9 cellular contexts compared by ENCODE assay signal in the genomic region with DNA sequence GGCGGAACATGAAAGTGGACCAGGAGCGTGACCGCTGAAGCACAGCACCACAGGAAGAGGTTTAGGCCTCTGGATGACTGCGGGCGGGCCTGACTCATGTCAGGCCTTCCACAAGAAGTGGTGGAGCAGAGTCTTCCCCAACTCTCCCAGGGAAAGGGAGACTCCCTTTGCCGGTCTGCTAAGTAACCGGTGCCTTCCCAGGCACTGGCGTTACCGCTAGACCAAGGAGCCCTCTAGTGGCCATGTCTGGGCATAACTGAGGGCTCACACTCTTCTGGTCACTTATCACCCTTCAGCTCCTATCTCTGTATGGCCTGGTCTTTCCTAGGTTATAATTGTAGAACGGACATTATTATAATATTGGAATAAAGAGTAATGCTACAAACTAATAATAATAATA.
DNase-seq lines count a peak whose midpoint lies in the region; ATAC-seq, FAIRE-seq and TF ChIP-seq lines count a peak whose summit lies in the region.
"Had no signal": no experiment of that assay in that cellular context is flagged by ENCODE, and none has a peak within 500 bp of the region (broad histone marks: within the 10 kb centered on the region; RNA-seq: fewer than 3 reads in every experiment).

No MANE protein-coding gene starts in this region.

- H3K9me3 ChIP-seq in adipocyte (ENCODE audit: control insufficient read depth, low read length), result no peaks in the 10 kb centered on the region

- no peak for TF ChIP-seq POLR2A in GM12891 (IDR thresholded peaks at IDR 0.05; ENCODE audit: low read depth, low read length)

- no peak overlapping the region for H3K4me3 Mint-ChIP-seq in effector memory CD8-positive, alpha-beta T cell
- H3K4me3 Mint-ChIP-seq in activated T-cell treated with anti-CD3 and anti-CD28 coated beads, Interleukin-2, amount 50 U/mL, for 4 hours, result no peak overlapping the region

- DNase-seq in activated CD4-positive, alpha-beta T cell treated with anti-CD3 and anti-CD28 coated beads for 48 hours, result peak; percentile 48
- DNase-seq in activated CD4-positive, alpha-beta T cell treated with anti-CD3 and anti-CD28 coated beads, Interleukin-2, amount 50 U/mL, for 1 hour, result no peak
- DNase-seq in NCI-H146 treated with DMSO at 0.1 percent for 48 hours (lab: John Stamatoyannopoulos, UW; ENCODE audit: unreplicated experiment) (peak; percentile 22), adipocyte (ENCODE audit: low read depth) (peak; percentile 28), kidney tubule cell (ENCODE audit: low spot score) (peak; percentile 62), GM12891 (ENCODE audit: insufficient read length, low spot score) (no peak)
- no peak for DNase-seq in effector memory CD8-positive, alpha-beta T cell
- DNase-seq in activated T-cell treated with anti-CD3 and anti-CD28 coated beads, Interleukin-2, amount 50 U/mL, for 4 hours, result no peak

- H3K4me1 ChIP-seq in adipocyte (ENCODE audit: control insufficient read depth, insufficient read depth, low read length), result no peaks in the 10 kb centered on the region

- no peak for FAIRE-seq in GM12891 (lab: Jason Lieb, UNC)

- H3K4me3 ChIP-seq in adipocyte (ENCODE audit: low read length), result no peak overlapping the region

- peaks cover 0 to 3% of the 10 kb centered on the region in 2 donors for H3K4me1 Mint-ChIP-seq in effector memory CD8-positive, alpha-beta T cell (ENCODE audit: low read depth in 2 of 2)
- H3K4me1 Mint-ChIP-seq in activated T-cell treated with anti-CD3 and anti-CD28 coated beads, Interleukin-2, amount 50 U/mL, for 4 hours (ENCODE audit: low read depth), result no peaks in the 10 kb centered on the region

- H3K9me3 Mint-ChIP-seq in effector memory CD8-positive, alpha-beta T cell, result peaks cover 14 to 28% of the 10 kb centered on the region in 2 donors
- peaks cover 19% of the 10 kb centered on the region for H3K9me3 Mint-ChIP-seq in activated T-cell treated with anti-CD3 and anti-CD28 coated beads, Interleukin-2, amount 50 U/mL, for 4 hours

- no peak overlapping the region for H3K9ac ChIP-seq in adipocyte (ENCODE audit: low read length)

- no peaks in the 10 kb centered on the region for H3K36me3 ChIP-seq in adipocyte (ENCODE audit: control insufficient read depth, insufficient read depth, low read length, severe bottlenecking)

- H3K27ac Mint-ChIP-seq in effector memory CD8-positive, alpha-beta T cell, result no peak overlapping the region
- H3K27ac Mint-ChIP-seq: activated naive CD4-positive, alpha-beta T cell treated with anti-CD3 and anti-CD28 coated beads, Interleukin-2, amount 50 U/mL, for 72 hours had no signal

- no peak for ATAC-seq in effector memory CD8-positive, alpha-beta T cell (replicated peaks)
- no peak for ATAC-seq in activated T-cell treated with anti-CD3 and anti-CD28 coated beads, Interleukin-2, amount 50 U/mL, for 4 hours
- ATAC-seq: activated naive CD4-positive, alpha-beta T cell treated with anti-CD3 and anti-CD28 coated beads, Interleukin-2, amount 50 U/mL, for 72 hours had no signal

- no peaks in the 10 kb centered on the region for H3K27me3 Mint-ChIP-seq in effector memory CD8-positive, alpha-beta T cell
- H3K27me3 Mint-ChIP-seq in activated T-cell treated with anti-CD3 and anti-CD28 coated beads, Interleukin-2, amount 50 U/mL, for 4 hours (ENCODE audit: low read depth), result no peaks in the 10 kb centered on the region

- H3K27me3 ChIP-seq in adipocyte (replicated peaks; ENCODE audit: control insufficient read depth, insufficient read depth, low read length), result no peaks in the 10 kb centered on the region

- no peaks in the 10 kb centered on the region for H3K36me3 Mint-ChIP-seq in effector memory CD8-positive, alpha-beta T cell (ENCODE audit: insufficient read depth)
- H3K36me3 Mint-ChIP-seq in activated T-cell treated with anti-CD3 and anti-CD28 coated beads, Interleukin-2, amount 50 U/mL, for 4 hours (ENCODE audit: insufficient read depth), result no peaks in the 10 kb centered on the region

TF ChIP-seq in GM12891, 5 proteins besides CTCF, POLR2A, EP300 and RAD21:
- TF ChIP-seq SPI1 (IDR thresholded peaks at IDR 0.05; ENCODE audit: low read depth, low read length), result no peak
- no peak for TF ChIP-seq PAX5 (IDR thresholded peaks at IDR 0.05; ENCODE audit: insufficient read depth, low read length, severe bottlenecking)
- no peak for TF ChIP-seq POLR2AphosphoS5 (IDR thresholded peaks at IDR 0.05; ENCODE audit: low read depth, low read length)
- no peak for TF ChIP-seq POU2F2 (IDR thresholded peaks at IDR 0.05; ENCODE audit: low read depth, low read length)
- no peak for TF ChIP-seq TAF1 (IDR thresholded peaks at IDR 0.05; ENCODE audit: low read depth, low read length)

Comparison
In these comparisons a context has a peak if more than half of its experiments do, and no peak if none do; other contexts are left out.
1. DNase-seq: peak in activated CD4-positive, alpha-beta T cell treated with anti-CD3 and anti-CD28 coated beads for 48 hours (single experiment), NCI-H146 treated with DMSO at 0.1 percent for 48 hours (single experiment), adipocyte (single experiment) and kidney tubule cell (single experiment); none in activated CD4-positive, alpha-beta T cell treated with anti-CD3 and anti-CD28 coated beads, Interleukin-2, amount 50 U/mL, for 1 hour (single experiment), effector memory CD8-positive, alpha-beta T cell (0 of 3), GM12891 (single experiment) and activated T-cell treated with anti-CD3 and anti-CD28 coated beads, Interleukin-2, amount 50 U/mL, for 4 hours (single experiment).